38 cellular contexts compared by ENCODE assay signal in the genomic region with DNA sequence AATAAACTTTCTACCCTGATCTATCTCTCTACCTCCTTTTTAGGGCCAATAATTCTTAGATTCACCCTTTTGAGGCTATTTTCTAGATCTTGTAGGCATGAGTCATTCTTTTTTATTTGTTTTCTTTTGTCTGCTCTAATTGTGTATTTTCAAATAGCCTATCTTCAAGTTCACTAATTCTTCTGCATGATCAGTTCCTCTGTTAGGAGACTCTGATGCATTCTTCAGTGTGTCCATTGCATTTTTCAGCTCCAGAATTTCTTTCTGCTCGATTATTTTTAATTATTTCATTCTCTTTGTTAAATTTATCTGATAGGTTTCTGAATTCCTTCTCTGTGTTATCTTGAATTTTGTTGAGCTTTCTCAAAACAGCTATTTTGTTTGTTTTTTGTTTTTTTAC. TPM values are rescaled to one million over a fixed set of nuclear protein-coding genes. Genes with fewer than 3 reads are reported as not detected.
"Had no signal": no experiment of that assay in that cellular context is flagged by ENCODE, and none has a peak within 500 bp of the region (broad histone marks: within the 10 kb centered on the region; RNA-seq: fewer than 3 reads in every experiment).

No MANE protein-coding gene starts in this region.

- H3K27ac Mint-ChIP-seq: activated B cell treated with CpG ODN at 0.5 μM for 24 hours; activated CD4-positive, alpha-beta memory T cell treated with anti-CD3 and anti-CD28 coated beads for 36 hours; activated CD4-positive, alpha-beta T cell treated with anti-CD3 and anti-CD28 coated beads, Interleukin-2, amount 10 ng/mL, durations not matched to agents 24 days and 14 days; activated CD8-positive, alpha-beta T cell treated with anti-CD3 and anti-CD28 coated beads for 36 hours; activated naive CD4-positive, alpha-beta T cell treated with anti-CD3 and anti-CD28 coated beads for 36 hours; activated naive CD4-positive, alpha-beta T cell treated with anti-CD3 and anti-CD28 coated beads, Interleukin-2, amount 50 U/mL, for 72 hours; activated naive CD8-positive, alpha-beta T cell treated with anti-CD3 and anti-CD28 coated beads for 36 hours; activated T-cell treated with anti-CD3 and anti-CD28 coated beads, Interleukin-2, amount 50 U/mL, for 72 hours; activated T-helper 1 cell treated with anti-CD3 and anti-CD28 coated beads, Interleukin-12 subunit alpha, Interleukin-12 subunit beta, Interleukin-2, Interleukin-4 antibody, amounts not matched to agents 30 ng/mL and 10 ng/mL and 1 ng/mL, durations not matched to agents 14 hours and 24 hours and 36 hours; activated T-helper 17 cell treated with anti-CD3 and anti-CD28 coated beads, Interleukin-2, amount 50 U/mL, for 72 hours; brain; T-helper 1 cell treated with Interleukin-12 subunit alpha and Interleukin-12 subunit beta and Interleukin-4 antibody, amounts not matched to agents 30 μg/mL and 1 μg/mL, for 36 hours; T-helper 2 cell treated with Interferon-gamma antibody and Interleukin-4, amounts not matched to agents 5 μg/mL and 100 μg/mL, for 36 hours had no signal

- H3K27me3 ChIP-seq: adrenal gland, cardiac muscle cell had no signal

- H3K4me3 Mint-ChIP-seq: activated B cell treated with CpG ODN at 0.5 μM for 24 hours; activated CD4-positive, alpha-beta memory T cell treated with anti-CD3 and anti-CD28 coated beads for 36 hours; activated CD4-positive, alpha-beta T cell treated with anti-CD3 and anti-CD28 coated beads, Interleukin-2, amount 10 ng/mL, durations not matched to agents 24 days and 14 days; activated CD8-positive, alpha-beta T cell treated with anti-CD3 and anti-CD28 coated beads for 36 hours; activated naive CD4-positive, alpha-beta T cell treated with anti-CD3 and anti-CD28 coated beads for 36 hours; activated naive CD8-positive, alpha-beta T cell treated with anti-CD3 and anti-CD28 coated beads for 36 hours; activated T-cell treated with anti-CD3 and anti-CD28 coated beads, Interleukin-2, amount 50 U/mL, for 4 hours; activated T-cell treated with anti-CD3 and anti-CD28 coated beads, Interleukin-2, amount 50 U/mL, for 72 hours; activated T-helper 1 cell treated with anti-CD3 and anti-CD28 coated beads, Interleukin-12 subunit alpha, Interleukin-12 subunit beta, Interleukin-2, Interleukin-4 antibody, amounts not matched to agents 30 ng/mL and 10 ng/mL and 1 ng/mL, durations not matched to agents 14 hours and 24 hours and 36 hours; activated T-helper 17 cell treated with anti-CD3 and anti-CD28 coated beads, Interleukin-2, amount 50 U/mL, for 72 hours; brain; central memory CD8-positive, alpha-beta T cell; T-helper 1 cell treated with Interleukin-12 subunit alpha and Interleukin-12 subunit beta and Interleukin-4 antibody, amounts not matched to agents 30 μg/mL and 1 μg/mL, for 36 hours; T-helper 2 cell treated with Interferon-gamma antibody and Interleukin-4, amounts not matched to agents 5 μg/mL and 100 μg/mL, for 36 hours had no signal

- FAIRE-seq: bronchial epithelial cell, TTC549 had no signal

- H3K4me1 ChIP-seq: adrenal gland had no signal

- H3K27ac ChIP-seq: adrenal gland, cardiac muscle cell, VCaP had no signal

- H3K4me1 Mint-ChIP-seq: activated B cell treated with CpG ODN at 0.5 μM for 24 hours; activated naive CD8-positive, alpha-beta T cell treated with anti-CD3 and anti-CD28 coated beads for 36 hours; activated T-helper 17 cell treated with anti-CD3 and anti-CD28 coated beads, Interleukin-2, amount 50 U/mL, for 72 hours; brain; central memory CD8-positive, alpha-beta T cell had no signal

- ATAC-seq: activated CD8-positive, alpha-beta T cell treated with anti-CD3 and anti-CD28 coated beads for 36 hours; activated naive CD4-positive, alpha-beta T cell treated with anti-CD3 and anti-CD28 coated beads, Interleukin-2, amount 50 U/mL, for 72 hours; activated T-cell treated with anti-CD3 and anti-CD28 coated beads, Interleukin-2, amount 50 U/mL, for 4 hours; activated T-cell treated with anti-CD3 and anti-CD28 coated beads, Interleukin-2, amount 50 U/mL, for 72 hours; activated T-helper 17 cell treated with anti-CD3 and anti-CD28 coated beads, Interleukin-2, amount 50 U/mL, for 72 hours had no signal

- H3K9me3 Mint-ChIP-seq: activated B cell treated with CpG ODN at 0.5 μM for 24 hours; activated CD4-positive, alpha-beta memory T cell treated with anti-CD3 and anti-CD28 coated beads for 36 hours; activated CD4-positive, alpha-beta T cell treated with anti-CD3 and anti-CD28 coated beads, Interleukin-2, amount 10 ng/mL, durations not matched to agents 24 days and 14 days; activated CD8-positive, alpha-beta T cell treated with anti-CD3 and anti-CD28 coated beads for 36 hours; activated naive CD4-positive, alpha-beta T cell treated with anti-CD3 and anti-CD28 coated beads for 36 hours; activated naive CD4-positive, alpha-beta T cell treated with anti-CD3 and anti-CD28 coated beads, Interleukin-2, amount 50 U/mL, for 72 hours; activated naive CD8-positive, alpha-beta T cell treated with anti-CD3 and anti-CD28 coated beads for 36 hours; activated T-helper 17 cell treated with anti-CD3 and anti-CD28 coated beads, Interleukin-2, amount 50 U/mL, for 72 hours; central memory CD8-positive, alpha-beta T cell had no signal

- H3K9me3 ChIP-seq: adrenal gland had no signal

- H3K36me3 ChIP-seq: adrenal gland, cardiac muscle cell had no signal

- H3K4me3 ChIP-seq: adrenal gland, cardiac muscle cell had no signal

- H3K36me3 Mint-ChIP-seq: activated CD4-positive, alpha-beta memory T cell treated with anti-CD3 and anti-CD28 coated beads for 36 hours; activated naive CD4-positive, alpha-beta T cell treated with anti-CD3 and anti-CD28 coated beads, Interleukin-2, amount 50 U/mL, for 72 hours; activated naive CD8-positive, alpha-beta T cell treated with anti-CD3 and anti-CD28 coated beads for 36 hours; brain had no signal

- H3K27me3 Mint-ChIP-seq: activated B cell treated with CpG ODN at 0.5 μM for 24 hours; activated CD4-positive, alpha-beta memory T cell treated with anti-CD3 and anti-CD28 coated beads for 36 hours; activated CD4-positive, alpha-beta T cell treated with anti-CD3 and anti-CD28 coated beads, Interleukin-2, amount 10 ng/mL, durations not matched to agents 24 days and 14 days; activated CD8-positive, alpha-beta T cell treated with anti-CD3 and anti-CD28 coated beads for 36 hours; activated naive CD8-positive, alpha-beta T cell treated with anti-CD3 and anti-CD28 coated beads for 36 hours; activated T-helper 17 cell treated with anti-CD3 and anti-CD28 coated beads, Interleukin-2, amount 50 U/mL, for 72 hours; brain; central memory CD8-positive, alpha-beta T cell had no signal

- DNase-seq: activated B cell treated with CpG ODN at 0.5 μM for 24 hours; activated CD4-positive, alpha-beta memory T cell treated with anti-CD3 and anti-CD28 coated beads for 36 hours; activated CD4-positive, alpha-beta T cell treated with anti-CD3 and anti-CD28 coated beads for 4 hours; activated CD4-positive, alpha-beta T cell treated with anti-CD3 and anti-CD28 coated beads, Interleukin-2, amount 10 ng/mL, durations not matched to agents 24 days and 14 days; activated CD4-positive, alpha-beta T cell treated with anti-CD3 and anti-CD28 coated beads, Interleukin-2, amount 50 U/mL, for 1 hour; activated CD4-positive, alpha-beta T cell treated with anti-CD3 and anti-CD28 coated beads, Interleukin-2, amount 50 U/mL, for 4 hours; activated CD4-positive, CD25-positive, alpha-beta regulatory T cell treated with anti-CD3 and anti-CD28 coated beads, Interleukin-2, amount 50 U/mL, for 72 hours; activated CD8-positive, alpha-beta memory T cell treated with anti-CD3 and anti-CD28 coated beads, Interleukin-2, amount 50 U/mL, for 4 hours; activated effector memory CD4-positive, alpha-beta T cell treated with anti-CD3 and anti-CD28 coated beads, Interleukin-2, amount 50 U/mL, for 16 hours; activated gamma-delta T cell treated with Interleukin-2 at 50 U/mL for 16 hours; activated naive CD4-positive, alpha-beta T cell; activated naive CD4-positive, alpha-beta T cell treated with anti-CD3 and anti-CD28 coated beads, Interleukin-2, amount 50 U/mL, for 16 hours; activated naive CD8-positive, alpha-beta T cell treated with anti-CD3 and anti-CD28 coated beads for 36 hours; activated T-cell treated with anti-CD3 and anti-CD28 coated beads for 4 hours; activated T-cell treated with anti-CD3 and anti-CD28 coated beads, Interleukin-2, amount 50 U/mL, for 1 hour; activated T-cell treated with anti-CD3 and anti-CD28 coated beads, Interleukin-2, amount 50 U/mL, for 4 hours; activated T-cell treated with anti-CD3 and anti-CD28 coated beads, Interleukin-2, amount 50 U/mL, for 72 hours; amniotic stem cell; aorta; caudate nucleus; cerebellar nuclear complex; T-helper 2 cell; T-helper 9 cell had no signal

RNA-seq across cellular contexts. Expression of a gene that starts 11.3 kb away (rescaled TPM):
- total RNA-seq: activated B cell treated with CpG ODN at 0.5 μM for 24 hours; activated CD4-positive, alpha-beta T cell treated with anti-CD3 and anti-CD28 coated beads, Interleukin-2, amount 10 ng/mL, durations not matched to agents 24 days and 14 days; activated CD8-positive, alpha-beta memory T cell treated with anti-CD3 and anti-CD28 coated beads for 36 hours; activated T-cell treated with anti-CD3 and anti-CD28 coated beads, Interleukin-2, amount 50 U/mL, for 72 hours; activated T-helper 1 cell treated with anti-CD3 and anti-CD28 coated beads, Interleukin-12 subunit alpha, Interleukin-12 subunit beta, Interleukin-2, Interleukin-4 antibody, amounts not matched to agents 30 ng/mL and 10 ng/mL and 1 ng/mL, durations not matched to agents 14 hours and 24 hours and 36 hours; aorta; bronchial epithelial cell had no signal
- polyA plus RNA-seq: aorta had no signal
